In genomic region chr10:84846646-84847045, GRCh38 we compare ENCODE assay signal across 13 cellular contexts.
A peak's percentile ranks its signal among the peaks of the same experiment; 100 is the strongest.
DNase-seq lines count a peak whose midpoint lies in the region; ATAC-seq and TF ChIP-seq lines count a peak whose summit lies in the region.
"Had no signal": no experiment of that assay in that cellular context is flagged by ENCODE, and none has a peak within 500 bp of the region (broad histone marks: within the 10 kb centered on the region; RNA-seq: fewer than 3 reads in every experiment).

No MANE protein-coding gene starts in this region.

- H3K27ac Mint-ChIP-seq in nephron progenitor cell: no peak overlapping the region
- H3K27ac Mint-ChIP-seq: CD8-positive, alpha-beta memory T cell had no signal

- H3K27me3 Mint-ChIP-seq in nephron progenitor cell (ENCODE audit: low read depth, poor library complexity): peaks cover 2% of the 10 kb centered on the region
- H3K27me3 Mint-ChIP-seq in activated T-cell treated with anti-CD3 and anti-CD28 coated beads, Interleukin-2, amount 50 U/mL, for 4 hours (ENCODE audit: low read depth): peaks cover 5% of the 10 kb centered on the region

- H4K5ac ChIP-seq in mesendoderm (ENCODE audit: low read length): no peak overlapping the region

- no peaks in the 10 kb centered on the region for H3K36me3 ChIP-seq in mesendoderm (ENCODE audit: control insufficient read depth, insufficient read depth, low read length)
- H3K36me3 ChIP-seq: BLaER1 had no signal

- no peak overlapping the region for H3K4me3 Mint-ChIP-seq in nephron progenitor cell
- no peak overlapping the region for H3K4me3 Mint-ChIP-seq in activated T-cell treated with anti-CD3 and anti-CD28 coated beads, Interleukin-2, amount 50 U/mL, for 4 hours
- H3K4me3 Mint-ChIP-seq: CD8-positive, alpha-beta memory T cell had no signal

- no peak overlapping the region for H3K27ac ChIP-seq in mesendoderm (ENCODE audit: low read depth, low read length)
- H3K27ac ChIP-seq: BLaER1, GM23248 had no signal

- no peak overlapping the region for H2BK15ac ChIP-seq in mesendoderm (replicated peaks; ENCODE audit: low read depth)

- H3K4me1 Mint-ChIP-seq in nephron progenitor cell: peaks cover 19% of the 10 kb centered on the region
- H3K4me1 Mint-ChIP-seq in activated T-cell treated with anti-CD3 and anti-CD28 coated beads, Interleukin-2, amount 50 U/mL, for 4 hours (ENCODE audit: low read depth): no peaks in the 10 kb centered on the region
- H3K4me1 Mint-ChIP-seq: CD8-positive, alpha-beta memory T cell had no signal

- no peaks in the 10 kb centered on the region for H3K27me3 ChIP-seq in mesendoderm (ENCODE audit: insufficient read depth, low read length, poor library complexity)
- H3K27me3 ChIP-seq: BLaER1 had no signal

- no peak overlapping the region for H3K56ac ChIP-seq in mesendoderm (ENCODE audit: low read length)

- H2BK5ac ChIP-seq in mesendoderm (ENCODE audit: low read length): no peak overlapping the region

- no peaks in the 10 kb centered on the region for H3K9me3 Mint-ChIP-seq in nephron progenitor cell
- H3K9me3 Mint-ChIP-seq in activated T-cell treated with anti-CD3 and anti-CD28 coated beads, Interleukin-2, amount 50 U/mL, for 4 hours: no peaks in the 10 kb centered on the region
- H3K9me3 Mint-ChIP-seq: CD8-positive, alpha-beta memory T cell had no signal

- H3K23ac ChIP-seq in mesendoderm (ENCODE audit: low read length): no peak overlapping the region

- H3K4me3 ChIP-seq in mesendoderm (ENCODE audit: low read length): no peak overlapping the region
- H3K4me3 ChIP-seq: BLaER1, GM23248 had no signal

- H3K18ac ChIP-seq in mesendoderm (ENCODE audit: low read length): no peak overlapping the region

- H4K8ac ChIP-seq in mesendoderm (ENCODE audit: low read depth, low read length): no peak overlapping the region

- no peak overlapping the region for H2AK5ac ChIP-seq in mesendoderm (ENCODE audit: low read length)

- no peak overlapping the region for H2BK120ac ChIP-seq in mesendoderm (ENCODE audit: low read depth, low read length)

- no peak overlapping the region for H3K9ac ChIP-seq in mesendoderm (ENCODE audit: low read length)
- H3K9ac ChIP-seq: BLaER1, GM23248 had no signal

- no CpG with 5 or more reads among the region's 2 CpGs for WGBS in mesendoderm (ENCODE audit: extremely low coverage, insufficient coverage, low lambda C conversion rate)

- TF ChIP-seq CTCF in nephron progenitor cell (IDR thresholded peaks at IDR 0.05): no peak

- DNase-seq in NCI-H1105 treated with DMSO at 0.1 percent for 48 hours (lab: John Stamatoyannopoulos, UW): peak; percentile 1
- no peak for DNase-seq in NCI-H1105 (lab: John Stamatoyannopoulos, UW)
- peak; percentile 24 for DNase-seq in NCI-H748 (lab: John Stamatoyannopoulos, UW; ENCODE audit: unreplicated experiment)
- DNase-seq in NCI-H748 treated with DMSO at 0.1 percent for 48 hours (lab: John Stamatoyannopoulos, UW): no peak
- DNase-seq in nephron progenitor cell: peak; percentile 22
- DNase-seq in activated T-cell treated with anti-CD3 and anti-CD28 coated beads, Interleukin-2, amount 50 U/mL, for 4 hours: no peak
- no peak for DNase-seq in mesendoderm
- DNase-seq: 8988T; AML-193; Caco-2; CD8-positive, alpha-beta memory T cell; GM23248 had no signal

- H3K4ac ChIP-seq in mesendoderm (ENCODE audit: low read depth, low read length): no peak overlapping the region

- H3K4me1 ChIP-seq in mesendoderm (ENCODE audit: control insufficient read depth, low read depth, low read length): peaks cover 2% of the 10 kb centered on the region
- H3K4me1 ChIP-seq: BLaER1, Caco-2 had no signal

- H3K79me1 ChIP-seq in mesendoderm (ENCODE audit: low read length): no peaks in the 10 kb centered on the region

- no peak for ATAC-seq in activated T-cell treated with anti-CD3 and anti-CD28 coated beads, Interleukin-2, amount 50 U/mL, for 4 hours

- H3K79me2 ChIP-seq in mesendoderm (ENCODE audit: control insufficient read depth, insufficient read depth, low read length): no peaks in the 10 kb centered on the region

- H3K4me2 ChIP-seq in mesendoderm (ENCODE audit: low read length): no peak overlapping the region
- H3K4me2 ChIP-seq: BLaER1 had no signal

- H3K36me3 Mint-ChIP-seq in nephron progenitor cell (ENCODE audit: low read depth): no peaks in the 10 kb centered on the region
- H3K36me3 Mint-ChIP-seq in activated T-cell treated with anti-CD3 and anti-CD28 coated beads, Interleukin-2, amount 50 U/mL, for 4 hours (ENCODE audit: insufficient read depth): no peaks in the 10 kb centered on the region
- H3K36me3 Mint-ChIP-seq: CD8-positive, alpha-beta memory T cell had no signal

Comparison
In these comparisons a context has a peak if more than half of its experiments do, and no peak if none do; other contexts are left out.
1. DNase-seq: peak in NCI-H1105 treated with DMSO at 0.1 percent for 48 hours (single experiment), NCI-H748 (single experiment) and nephron progenitor cell (single experiment); none in NCI-H1105 (single experiment), NCI-H748 treated with DMSO at 0.1 percent for 48 hours (single experiment), activated T-cell treated with anti-CD3 and anti-CD28 coated beads, Interleukin-2, amount 50 U/mL, for 4 hours (single experiment) and mesendoderm (single experiment).